Comparison of ENCODE assay signal across 20 cellular contexts in genomic region chr18:78768655-78769501, GRCh38.
DNase-seq lines count a peak whose midpoint lies in the region; ATAC-seq and TF ChIP-seq lines count a peak whose summit lies in the region.
"Had no signal": no experiment of that assay in that cellular context is flagged by ENCODE, and none has a peak within 500 bp of the region (broad histone marks: within the 10 kb centered on the region; RNA-seq: fewer than 3 reads in every experiment).

No MANE protein-coding gene starts in this region.

- H3K9me3 Mint-ChIP-seq in WTC11 (peaks cover 2% of the 10 kb centered on the region; the same call in 1 of the 2 replicates), neural crest cell (no peaks in the 10 kb centered on the region)

- ATAC-seq in WTC11 = peak; percentile 21; the same call in 1 of the 2 replicates
- no peak for ATAC-seq in left lobe of liver
- ATAC-seq in GM19467 (IDR thresholded peaks at IDR 0.05; ENCODE audit: unreplicated experiment) = no peak
- ATAC-seq: T-helper 17 cell had no signal

- H3K27ac Mint-ChIP-seq in WTC11 = 0 out of 2 replicates have a peak overlapping the region, but pooled peaks have one; percentile 36
- H3K27ac Mint-ChIP-seq in neural crest cell (ENCODE audit: unreplicated experiment) = peak overlapping the region; percentile 19
- H3K27ac Mint-ChIP-seq: T-helper 17 cell had no signal

- peaks cover 23% of the 10 kb centered on the region for H3K4me1 Mint-ChIP-seq in WTC11
- H3K4me1 Mint-ChIP-seq in neural crest cell = peaks cover 5% of the 10 kb centered on the region
- H3K4me1 Mint-ChIP-seq: T-helper 17 cell had no signal

- CTCF ChIA-PET in WTC11 (lab: Charles Lee) = interaction anchor here (1.1 to 1.5 kb wide), 2 partner anchors 11 to 215 kb away, joined by 4 read pairs; no protein-coding TSS in a partner anchor

- H3K4me3 Mint-ChIP-seq in WTC11 (no peak overlapping the region), neural crest cell (no peak overlapping the region)
- H3K4me3 Mint-ChIP-seq: T-helper 17 cell had no signal

- H3K27me3 Mint-ChIP-seq in WTC11 (ENCODE audit: low read depth) (no peaks in the 10 kb centered on the region), neural crest cell (ENCODE audit: low read depth) (no peaks in the 10 kb centered on the region)

- H3K36me3 Mint-ChIP-seq in WTC11 (peaks cover 14% of the 10 kb centered on the region), neural crest cell (ENCODE audit: low read depth) (no peaks in the 10 kb centered on the region)

- POLR2A ChIA-PET in WTC11 (lab: Charles Lee) = no interaction called here

- DNase-seq in DMS153 treated with DMSO at 0.1 percent for 48 hours (lab: John Stamatoyannopoulos, UW; ENCODE audit: unreplicated experiment) = peak; percentile 48
- peak; percentile 98 for DNase-seq in NCI-H146 (lab: John Stamatoyannopoulos, UW)
- DNase-seq in WTC11 (ENCODE audit: low spot score) = no peak
- DNase-seq in neural crest cell (ENCODE audit: low read depth, low spot score) = no peak
- DNase-seq in left lobe of liver (ENCODE audit: low spot score) = no peak
- DNase-seq in SK-N-DZ (ENCODE audit: low spot score) = no peak
- no peak for DNase-seq in activated naive CD4-positive, alpha-beta T cell treated with Interleukin-2 at 50 U/mL for 16 hours
- DNase-seq: activated CD4-positive, alpha-beta T cell treated with anti-CD3 and anti-CD28 coated beads, Interleukin-2, amount 50 U/mL, for 1 hour; activated CD8-positive, alpha-beta memory T cell treated with anti-CD3 and anti-CD28 coated beads, Interleukin-2, amount 50 U/mL, for 48 hours; activated effector memory CD4-positive, alpha-beta T cell treated with anti-CD3 and anti-CD28 coated beads, Interleukin-2, amount 50 U/mL, for 16 hours; cortex of kidney; DMS 273 treated with DMSO at 0.1 percent for 48 hours; GF-D8; GM23248; KBM-7; NCI-H2171; SJCRH30; T-helper 17 cell; testis had no signal

- TF ChIP-seq CTCF in WTC11 (IDR thresholded peaks at IDR 0.05) (no peak), neural crest cell (conservative IDR thresholded peaks at IDR 0.05) (no peak)

TF ChIP-seq in WTC11, 78 proteins besides CTCF, POLR2A, EP300 and RAD21:
- no peak for TF ChIP-seq PRRX2 (CRISPR knock-in tag; IDR thresholded peaks at IDR 0.05)
- TF ChIP-seq ZNF121 (CRISPR knock-in tag; IDR thresholded peaks at IDR 0.05) = no peak
- no peak for TF ChIP-seq USF2 (CRISPR knock-in tag; IDR thresholded peaks at IDR 0.05)
- no peak for TF ChIP-seq HMGXB4 (CRISPR knock-in tag; IDR thresholded peaks at IDR 0.05)
- no peak for TF ChIP-seq ERG (CRISPR knock-in tag; IDR thresholded peaks at IDR 0.05)
- TF ChIP-seq SOX15 (CRISPR knock-in tag; IDR thresholded peaks at IDR 0.05) = no peak
- no peak for TF ChIP-seq JAZF1 (CRISPR knock-in tag; IDR thresholded peaks at IDR 0.05)

Comparison
In these comparisons a context has a peak if more than half of its experiments do, and no peak if none do; other contexts are left out.
1. DNase-seq: peak in DMS153 treated with DMSO at 0.1 percent for 48 hours (single experiment) and NCI-H146 (single experiment); none in WTC11 (single experiment), neural crest cell (single experiment), left lobe of liver (single experiment), SK-N-DZ (single experiment) and activated naive CD4-positive, alpha-beta T cell treated with Interleukin-2 at 50 U/mL for 16 hours (single experiment).